In the genomic region with DNA sequence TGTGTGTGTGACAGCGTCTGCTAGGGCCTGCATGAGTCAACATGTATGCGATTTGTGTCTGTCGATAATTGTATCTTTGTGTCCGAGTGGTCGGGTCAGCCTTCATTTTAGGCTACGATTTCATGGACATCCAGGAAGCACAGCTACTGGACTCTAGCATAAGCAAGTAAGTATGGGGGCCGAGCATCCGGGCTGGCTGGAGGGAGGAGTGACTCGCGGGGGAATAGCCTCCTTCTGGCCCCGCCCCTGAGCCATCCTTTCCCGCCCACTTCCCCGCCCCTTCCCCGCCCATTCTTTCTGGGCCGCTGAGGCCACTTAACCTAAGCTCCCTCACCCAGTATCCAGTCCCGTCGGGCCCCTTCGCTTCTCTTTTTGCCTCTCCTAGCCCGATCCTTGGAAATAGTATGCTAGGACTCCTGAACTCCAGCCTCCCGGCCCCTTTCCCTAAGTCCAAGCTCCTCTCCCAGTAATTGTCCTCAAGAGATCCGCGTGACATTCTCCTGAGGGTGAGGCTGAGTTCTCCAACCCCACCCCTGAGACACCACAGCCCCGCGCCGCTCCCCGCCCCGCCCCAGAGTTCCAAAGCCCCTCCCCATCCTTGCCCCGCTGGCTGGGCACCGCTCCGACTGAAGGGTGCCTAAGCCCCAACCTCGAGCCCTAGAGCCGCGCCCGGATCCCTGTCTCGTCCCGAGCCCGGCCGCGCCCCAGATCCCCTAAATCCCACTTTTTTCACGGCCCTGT, we compare ENCODE assay signal across 8 cellular contexts. TPM values are rescaled to one million over a fixed set of nuclear protein-coding genes. Genes with fewer than 3 reads are reported as not detected.
DNase-seq lines count a peak whose midpoint lies in the region; ATAC-seq, FAIRE-seq and TF ChIP-seq lines count a peak whose summit lies in the region.

No MANE protein-coding gene starts in this region.

- TF ChIP-seq POLR2A in A549 (IDR thresholded peaks at IDR 0.05; ENCODE audit: low read length) = no peak
- TF ChIP-seq POLR2A in GM18951 (IDR thresholded peaks at IDR 0.05; ENCODE audit: extremely low read depth, insufficient read depth, insufficient read length) = peak; percentile 51

- WGBS in A549 (ENCODE audit: missing lambda C conversion rate) = 5% methylated on average over 18 of the region's 40 CpGs

- FAIRE-seq in A549 (lab: Jason Lieb, UNC) = no peak

- no peaks in the 10 kb centered on the region for H3K36me3 Mint-ChIP-seq in nephron progenitor cell (ENCODE audit: low read depth)

- ATAC-seq in A549 = peak; percentile 81 to 86
- ATAC-seq in stimulated activated naive CD8-positive, alpha-beta T cell treated with anti-CD3 and anti-CD28 coated beads, Interleukin-15, amount 100 ng/mL, for 72 hours = peak; percentile 77

- TF ChIP-seq EP300 in A549 (IDR thresholded peaks at IDR 0.05) = no peak

- H3K27ac ChIP-seq in A549 (peak overlapping the region; percentile 93 to 97), RWPE1 (peak overlapping the region; percentile 100)

- TF ChIP-seq CTCF in A549 (IDR thresholded peaks at IDR 0.05) (no peak), RWPE1 (conservative IDR thresholded peaks at IDR 0.05; ENCODE audit: low read depth) (no peak), nephron progenitor cell (IDR thresholded peaks at IDR 0.05) (no peak)

- in situ Hi-C loops in GM18951 (cut with MboI; ENCODE audit: low sequenced_read_pairs, unreplicated experiment) = no loop called here

- peak overlapping the region; percentile 78 for H3K4me3 ChIP-seq in A549

- H3K4me1 Mint-ChIP-seq in nephron progenitor cell = peaks cover 59% of the 10 kb centered on the region
- peaks cover 51% of the 10 kb centered on the region for H3K4me1 Mint-ChIP-seq in stimulated activated naive CD8-positive, alpha-beta T cell treated with anti-CD3 and anti-CD28 coated beads, Interleukin-15, amount 100 ng/mL, for 72 hours

- POLR2A ChIA-PET in A549 (lab: Yijun Ruan, JAX) = interaction anchor here (0.5 to 2.1 kb wide), 7 partner anchors 12 to 987 kb away, joined by 3 to 13 read pairs (median 5); no protein-coding TSS in a partner anchor
- POLR2A ChIA-PET in RWPE1 (lab: Yijun Ruan, JAX; ENCODE audit: low non-redundant PET) = interaction anchor here (0.8 to 1.2 kb wide), 6 partner anchors 12 to 65 kb away, joined by 3 to 11 read pairs (median 4); no protein-coding TSS in a partner anchor

- H3K27me3 Mint-ChIP-seq in nephron progenitor cell (ENCODE audit: low read depth, poor library complexity) = peaks cover 15% of the 10 kb centered on the region
- H3K27me3 Mint-ChIP-seq in stimulated activated naive CD8-positive, alpha-beta T cell treated with anti-CD3 and anti-CD28 coated beads, Interleukin-15, amount 100 ng/mL, for 72 hours = no peaks in the 10 kb centered on the region

- H3K9me3 Mint-ChIP-seq in nephron progenitor cell = no peaks in the 10 kb centered on the region
- H3K9me3 Mint-ChIP-seq in stimulated activated naive CD8-positive, alpha-beta T cell treated with anti-CD3 and anti-CD28 coated beads, Interleukin-15, amount 100 ng/mL, for 72 hours = no peaks in the 10 kb centered on the region

- no peak for TF ChIP-seq RAD21 in A549 (conservative IDR thresholded peaks at IDR 0.05 in 1 of 2, IDR thresholded peaks at IDR 0.05 in 1 of 2)

- H3K9me3 ChIP-seq in A549 = no peaks in the 10 kb centered on the region

- peak overlapping the region; percentile 66 for H3K27ac Mint-ChIP-seq in nephron progenitor cell
- H3K27ac Mint-ChIP-seq in stimulated activated naive CD8-positive, alpha-beta T cell treated with anti-CD3 and anti-CD28 coated beads, Interleukin-15, amount 100 ng/mL, for 72 hours = peak overlapping the region; percentile 79 to 83

- DNase-seq in A549 (ENCODE audit: low read depth in 1 of 2, low spot score in 1 of 2) (peak; percentile 74 to 87), Kasumi-1 (lab: John Stamatoyannopoulos, UW) (peak; percentile 80 to 86), RWPE1 (ENCODE audit: low spot score) (peak; percentile 90), fibroblast of the conjunctiva (ENCODE audit: low read depth) (peak; percentile 77), nephron progenitor cell (peak; percentile 90)
- peak; percentile 91 for DNase-seq in activated effector memory CD4-positive, alpha-beta T cell treated with anti-CD3 and anti-CD28 coated beads, Interleukin-2, amount 50 U/mL, for 16 hours
- DNase-seq in stimulated activated naive CD8-positive, alpha-beta T cell treated with anti-CD3 and anti-CD28 coated beads, Interleukin-15, amount 100 ng/mL, for 72 hours = peak; percentile 73 to 75

- H3K4me1 ChIP-seq in A549 = peaks cover 14% of the 10 kb centered on the region

- peak overlapping the region; percentile 95 for H3K4me2 ChIP-seq in A549

- CTCF ChIA-PET in A549 (lab: Yijun Ruan, JAX) = interaction anchor here (0.6 to 10.3 kb wide), 20 partner anchors 12 to 241 kb away, joined by 3 to 130 read pairs (median 4); a partner anchor contains a TSS
- CTCF ChIA-PET in RWPE1 (lab: Yijun Ruan, JAX) = interaction anchor here (0.6 to 3.0 kb wide), 10 partner anchors 8 to 65 kb away, joined by 3 to 19 read pairs (median 4); no protein-coding TSS in a partner anchor

- H3K4me3 Mint-ChIP-seq in nephron progenitor cell = peak overlapping the region; percentile 86
- peak overlapping the region; percentile 87 to 95 for H3K4me3 Mint-ChIP-seq in stimulated activated naive CD8-positive, alpha-beta T cell treated with anti-CD3 and anti-CD28 coated beads, Interleukin-15, amount 100 ng/mL, for 72 hours

TF ChIP-seq in A549, 52 proteins besides CTCF, POLR2A, EP300 and RAD21:
- TF ChIP-seq, protein P1, sequence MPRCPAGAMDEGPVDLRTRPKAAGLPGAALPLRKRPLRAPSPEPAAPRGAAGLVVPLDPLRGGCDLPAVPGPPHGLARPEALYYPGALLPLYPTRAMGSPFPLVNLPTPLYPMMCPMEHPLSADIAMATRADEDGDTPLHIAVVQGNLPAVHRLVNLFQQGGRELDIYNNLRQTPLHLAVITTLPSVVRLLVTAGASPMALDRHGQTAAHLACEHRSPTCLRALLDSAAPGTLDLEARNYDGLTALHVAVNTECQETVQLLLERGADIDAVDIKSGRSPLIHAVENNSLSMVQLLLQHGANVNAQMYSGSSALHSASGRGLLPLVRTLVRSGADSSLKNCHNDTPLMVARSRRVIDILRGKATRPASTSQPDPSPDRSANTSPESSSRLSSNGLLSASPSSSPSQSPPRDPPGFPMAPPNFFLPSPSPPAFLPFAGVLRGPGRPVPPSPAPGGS (IDR thresholded peaks at IDR 0.05) = 0 out of 3 replicates have a peak, but pooled peaks have one; percentile 24
- TF ChIP-seq, protein P2, sequence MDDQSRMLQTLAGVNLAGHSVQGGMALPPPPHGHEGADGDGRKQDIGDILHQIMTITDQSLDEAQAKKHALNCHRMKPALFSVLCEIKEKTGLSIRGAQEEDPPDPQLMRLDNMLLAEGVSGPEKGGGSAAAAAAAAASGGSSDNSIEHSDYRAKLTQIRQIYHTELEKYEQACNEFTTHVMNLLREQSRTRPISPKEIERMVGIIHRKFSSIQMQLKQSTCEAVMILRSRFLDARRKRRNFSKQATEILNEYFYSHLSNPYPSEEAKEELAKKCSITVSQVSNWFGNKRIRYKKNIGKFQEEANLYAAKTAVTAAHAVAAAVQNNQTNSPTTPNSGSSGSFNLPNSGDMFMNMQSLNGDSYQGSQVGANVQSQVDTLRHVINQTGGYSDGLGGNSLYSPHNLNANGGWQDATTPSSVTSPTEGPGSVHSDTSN (IDR thresholded peaks at IDR 0.05) = 0 out of 2 replicates have a peak, but pooled peaks have one; percentile 10
- TF ChIP-seq NPAS2 (CRISPR knock-in tag; IDR thresholded peaks at IDR 0.05; ENCODE audit: borderline replicate concordance) = no peak
- TF ChIP-seq JUN (IDR thresholded peaks at IDR 0.05) = no peak

RNA-seq across cellular contexts. Expression of a gene that starts 1.2 kb away (rescaled TPM):
- 3.6 and 3.7 TPM in 2 replicates for polyA plus RNA-seq in A549 (2011; rRNA removed)
- polyA plus RNA-seq in A549 (2012; cell fraction: cytosol; rRNA removed) = 5.7 and 6.0 TPM in 2 replicates
- polyA plus RNA-seq in A549 (2012; cell fraction: nucleus; rRNA removed) = 32.7 and 42.7 TPM in 2 replicates
- 7.5 to 8.5 TPM (median 8.3 TPM) in 3 replicates for polyA plus RNA-seq in A549 (2017; fragmentation: RNase III; extraction: RNeasy Plus Mini Kit Qiagen cat#74134 plus additional on column Dnase treatment)
- 5.3 and 5.8 TPM in 2 replicates for polyA minus RNA-seq in A549 (2011; rRNA and poly(A)+ RNA removed)

RNA-seq across cellular contexts. Expression of a gene that starts 9.1 kb away (rescaled TPM):
- polyA plus RNA-seq in A549 (2011; rRNA removed) (not detected in 2 replicates), A549 (2017; fragmentation: RNase III; extraction: RNeasy Plus Mini Kit Qiagen cat#74134 plus additional on column Dnase treatment) (not detected in 3 replicates)
- polyA plus RNA-seq in A549 (2012; cell fraction: cytosol; rRNA removed) = not detected in 2 replicates
- not detected in 2 replicates for polyA plus RNA-seq in A549 (2012; cell fraction: nucleus; rRNA removed)
- not detected in 2 replicates for polyA minus RNA-seq in A549 (2011; rRNA and poly(A)+ RNA removed)

RNA-seq across cellular contexts. Expression of a gene that starts 17.6 kb away (rescaled TPM):
- polyA plus RNA-seq in A549 (2011; rRNA removed) (not detected in 2 replicates), A549 (2017; fragmentation: RNase III; extraction: RNeasy Plus Mini Kit Qiagen cat#74134 plus additional on column Dnase treatment) (not detected in 3 replicates)
- not detected in 2 replicates for polyA plus RNA-seq in A549 (2012; cell fraction: cytosol; rRNA removed)
- polyA plus RNA-seq in A549 (2012; cell fraction: nucleus; rRNA removed) = not detected in 2 replicates
- polyA minus RNA-seq in A549 (2011; rRNA and poly(A)+ RNA removed) = not detected in 2 replicates

RNA-seq across cellular contexts. Expression of a gene that starts 23.7 kb away (rescaled TPM):
- 0.50 and 0.80 TPM in 2 replicates for polyA plus RNA-seq in A549 (2011; rRNA removed)
- 0.94 and 1.0 TPM in 2 replicates for polyA plus RNA-seq in A549 (2012; cell fraction: cytosol; rRNA removed)
- 4.8 and 5.8 TPM in 2 replicates for polyA plus RNA-seq in A549 (2012; cell fraction: nucleus; rRNA removed)
- 0.50 to 0.76 TPM (median 0.58 TPM) in 3 replicates for polyA plus RNA-seq in A549 (2017; fragmentation: RNase III; extraction: RNeasy Plus Mini Kit Qiagen cat#74134 plus additional on column Dnase treatment)
- polyA minus RNA-seq in A549 (2011; rRNA and poly(A)+ RNA removed) = 0.37 and 0.73 TPM in 2 replicates

RNA-seq across cellular contexts. Expression of a gene that starts 26.9 kb away (rescaled TPM):
- polyA plus RNA-seq in A549 (2011; rRNA removed) (1.3 and 1.7 TPM in 2 replicates), A549 (2017; fragmentation: RNase III; extraction: RNeasy Plus Mini Kit Qiagen cat#74134 plus additional on column Dnase treatment) (0.64 to 0.95 TPM (median 0.76 TPM) in 3 replicates)
- 3.9 and 5.3 TPM in 2 replicates for polyA plus RNA-seq in A549 (2012; cell fraction: cytosol; rRNA removed)
- 5.7 and 6.1 TPM in 2 replicates for polyA plus RNA-seq in A549 (2012; cell fraction: nucleus; rRNA removed)
- polyA minus RNA-seq in A549 (2011; rRNA and poly(A)+ RNA removed) = 2.1 and 3.4 TPM in 2 replicates

Comparison
In these comparisons a context has a peak if more than half of its experiments do, and no peak if none do; other contexts are left out.
1. Peak in every context shown above with its lines: DNase-seq, ATAC-seq, H3K4me3 ChIP-seq and H3K27ac ChIP-seq.